In the genomic region with DNA sequence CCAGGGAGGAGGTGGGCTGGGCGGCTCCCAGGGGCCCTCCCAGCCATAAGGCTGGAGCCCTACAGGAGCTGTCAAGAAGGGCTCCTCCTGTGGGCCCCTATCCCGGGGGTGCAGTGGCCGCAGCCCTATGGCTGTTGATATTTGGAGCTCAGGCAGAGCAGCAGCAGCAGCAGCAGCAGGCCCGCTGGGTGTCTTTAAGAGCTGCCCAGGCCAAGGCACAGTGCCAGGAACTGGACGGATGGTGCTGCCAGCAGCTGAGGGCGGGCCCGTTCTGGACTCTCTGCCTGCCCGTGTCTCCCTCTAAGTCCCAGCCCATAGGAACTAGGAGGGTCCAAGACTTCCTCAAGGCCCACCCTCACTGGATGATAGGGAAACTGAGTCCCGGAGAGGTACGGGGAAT, we compare ENCODE assay signal across 10 cellular contexts. TPM values are rescaled to one million over a fixed set of nuclear protein-coding genes. Genes with fewer than 3 reads are reported as not detected.
DNase-seq lines count a peak whose midpoint lies in the region; ATAC-seq, FAIRE-seq and TF ChIP-seq lines count a peak whose summit lies in the region.
"Had no signal": no experiment of that assay in that cellular context is flagged by ENCODE, and none has a peak within 500 bp of the region (broad histone marks: within the 10 kb centered on the region; RNA-seq: fewer than 3 reads in every experiment).

No MANE protein-coding gene starts in this region.

- H3K18ac ChIP-seq in neuronal stem cell (ENCODE audit: low read length): no peak overlapping the region

- no peak overlapping the region for H3K23ac ChIP-seq in neuronal stem cell (ENCODE audit: low read depth, low read length, poor library complexity)

- H3K9me3 Mint-ChIP-seq in T-cell: no peaks in the 10 kb centered on the region
- H3K9me3 Mint-ChIP-seq: IgD-negative memory B cell; naive thymus-derived CD4-positive, alpha-beta T cell had no signal

- intact Hi-C loops in vagina (cut with DNase I): loop anchor here (5.0 kb wide), 1 partner anchor 137 kb away; a partner anchor contains a TSS

- H3K4me1 ChIP-seq in neuronal stem cell (ENCODE audit: control insufficient read depth in 2 of 2, insufficient read depth in 1 of 2, low read depth in 1 of 2, low read length in 2 of 2): peaks cover 15 to 52% of the 10 kb centered on the region in 2 donors
- H3K4me1 ChIP-seq in vagina: peaks cover 63% of the 10 kb centered on the region

- no peak overlapping the region for H3K4me3 Mint-ChIP-seq in T-cell
- H3K4me3 Mint-ChIP-seq: IgD-negative memory B cell; naive thymus-derived CD4-positive, alpha-beta T cell had no signal

- H3K14ac ChIP-seq in neuronal stem cell (ENCODE audit: low read length): no peak overlapping the region

- H3K27ac ChIP-seq in neuronal stem cell (replicated peaks; ENCODE audit: low read length) (no peak overlapping the region), vagina (peak overlapping the region; percentile 89)

- H2BK120ac ChIP-seq in neuronal stem cell (ENCODE audit: low read depth, low read length): no peak overlapping the region

- no peak overlapping the region for H4K91ac ChIP-seq in neuronal stem cell (ENCODE audit: low read depth, low read length, poor library complexity)

- peaks cover 0 to 4% of the 10 kb centered on the region in 2 donors for H3K27me3 Mint-ChIP-seq in T-cell

- H2AFZ ChIP-seq in neuronal stem cell (ENCODE audit: low read length): no peak overlapping the region

- no peaks in the 10 kb centered on the region for H3K27me3 ChIP-seq in neuronal stem cell (ENCODE audit: control insufficient read depth in 3 of 3, insufficient read depth in 3 of 3, low read depth in 1 of 3, low read length in 3 of 3)
- H3K27me3 ChIP-seq in vagina: no peaks in the 10 kb centered on the region

- H4K8ac ChIP-seq in neuronal stem cell (ENCODE audit: low read depth, low read length): no peak overlapping the region

- no peak overlapping the region for H3K4ac ChIP-seq in neuronal stem cell (ENCODE audit: low read length)

- peak overlapping the region; percentile 45 for H2AK5ac ChIP-seq in neuronal stem cell (ENCODE audit: low read depth, low read length)

- no peak overlapping the region for H3K27ac Mint-ChIP-seq in T-cell
- H3K27ac Mint-ChIP-seq: IgD-negative memory B cell; naive thymus-derived CD4-positive, alpha-beta T cell had no signal

- H3K36me3 Mint-ChIP-seq in T-cell: no peaks in the 10 kb centered on the region
- H3K36me3 Mint-ChIP-seq: IgD-negative memory B cell had no signal

- peaks cover 5% of the 10 kb centered on the region for H3K79me1 ChIP-seq in neuronal stem cell (ENCODE audit: low read depth, low read length)

- no peak overlapping the region for H3K9ac ChIP-seq in neuronal stem cell (ENCODE audit: low read depth, low read length, poor library complexity)

- no peak for TF ChIP-seq POLR2A in vagina (IDR thresholded peaks at IDR 0.05)

- no CpG with 5 or more reads among the region's 10 CpGs for WGBS in neuronal stem cell (ENCODE audit: extremely low coverage in 2 of 2, insufficient read length in 2 of 2, insufficient replicate concordance in 1 of 2), 2 donors

- POLR2A ChIA-PET in T-cell (lab: Charles Lee): no interaction called here

- ATAC-seq in T-cell (replicated peaks in 1 of 4): no peak
- no peak for ATAC-seq in HG03571 (IDR thresholded peaks at IDR 0.05; ENCODE audit: unreplicated experiment)
- ATAC-seq: naive thymus-derived CD4-positive, alpha-beta T cell had no signal

- FAIRE-seq in frontal cortex (lab: Jason Lieb, UNC): no peak

- H3K36me3 ChIP-seq in neuronal stem cell (replicated peaks in 1 of 2; ENCODE audit: control insufficient read depth in 2 of 2, insufficient read depth in 2 of 2, low read length in 2 of 2) (no peaks in the 10 kb centered on the region), vagina (peaks cover 0 to 20% of the 10 kb centered on the region in 2 donors)

- H2BK12ac ChIP-seq in neuronal stem cell (ENCODE audit: low read length): no peak overlapping the region

- CTCF ChIA-PET in T-cell (lab: Charles Lee): no interaction called here

- DNase-seq in amygdala (lab: John Stamatoyannopoulos, UW) (peak in 50 of 56 donors; percentile 13 to 90 (median 74)), frontal cortex (ENCODE audit: low spot score in 2 of 2) (peak; percentile 78 to 84), neuronal stem cell (ENCODE audit: low spot score) (no peak), vagina (ENCODE audit: extremely low spot score in 2 of 2) (no peak), T-cell (no peak), NCI-H1105 treated with DMSO at 0.1 percent for 48 hours (lab: John Stamatoyannopoulos, UW) (no peak)
- DNase-seq: activated effector memory CD4-positive, alpha-beta T cell treated with Interleukin-2 at 50 U/mL for 16 hours; naive thymus-derived CD4-positive, alpha-beta T cell had no signal

- peaks cover 9 to 12% (median 10%) of the 10 kb centered on the region in 3 donors for H3K4me1 Mint-ChIP-seq in T-cell

- no peak overlapping the region for H3K4me2 ChIP-seq in neuronal stem cell (ENCODE audit: insufficient read depth, low read length, poor library complexity, severe bottlenecking)

- H3K4me3 ChIP-seq in neuronal stem cell (ENCODE audit: low read length in 2 of 2) (no peak overlapping the region), vagina (peak overlapping the region in 1 of 2 donors; percentile 15)

- no peak for TF ChIP-seq CTCF in vagina (IDR thresholded peaks at IDR 0.05)

- H2BK5ac ChIP-seq in neuronal stem cell (ENCODE audit: low read length): no peak overlapping the region

- H3K9me3 ChIP-seq in neuronal stem cell (replicated peaks in 1 of 2; ENCODE audit: control insufficient read depth in 2 of 2, insufficient read depth in 1 of 2, low read depth in 1 of 2, low read length in 2 of 2): peaks cover 0 to 2% of the 10 kb centered on the region in 2 donors
- no peaks in the 10 kb centered on the region for H3K9me3 ChIP-seq in vagina

- H2BK15ac ChIP-seq in neuronal stem cell (ENCODE audit: low read length): no peak overlapping the region

RNA-seq across cellular contexts. Expression of a gene that starts 3.6 kb away (rescaled TPM):
- total RNA-seq in frontal cortex: 25.7 TPM
- polyA plus RNA-seq in neuronal stem cell (2013, experiment 1 of 2): 36.1 TPM
- polyA plus RNA-seq in neuronal stem cell (2013, experiment 2 of 2): 36.6 TPM
- 33.4 TPM for total RNA-seq in vagina
- total RNA-seq in T-cell: 10 to 100 TPM; 40.5 to 54.9 (median 50.4) TPM

RNA-seq across cellular contexts. Expression of a gene that starts 19.4 kb away (rescaled TPM):
- total RNA-seq in frontal cortex (0.82 TPM), vagina (130 TPM), T-cell (10 to 100 TPM in 1 of 5 donors, 1 to 10 TPM in 4; 6.8 to 16.7 (median 8.8) TPM)
- polyA plus RNA-seq in neuronal stem cell (2013, experiment 1 of 2): 0.11 TPM
- 0.10 TPM for polyA plus RNA-seq in neuronal stem cell (2013, experiment 2 of 2)

RNA-seq across cellular contexts. Expression of a gene that starts 25.5 kb away (rescaled TPM):
- total RNA-seq in frontal cortex: 28.5 TPM
- 31.0 TPM for polyA plus RNA-seq in neuronal stem cell (2013, experiment 1 of 2)
- polyA plus RNA-seq in neuronal stem cell (2013, experiment 2 of 2): 30.5 TPM
- total RNA-seq in vagina: 108 TPM
- total RNA-seq in T-cell: 100 to 1,000 TPM in 2 of 5 donors, 10 to 100 TPM in 3; 73.0 to 123 (median 86.3) TPM

RNA-seq across cellular contexts. Expression of a gene that starts 43.0 kb away (rescaled TPM):
- total RNA-seq in frontal cortex (6.5 TPM), vagina (33.1 TPM), T-cell (10 to 100 TPM; 24.9 to 40.7 (median 35.1) TPM)
- polyA plus RNA-seq in neuronal stem cell (2013, experiment 1 of 2): 11.3 TPM
- polyA plus RNA-seq in neuronal stem cell (2013, experiment 2 of 2): 12.7 TPM

RNA-seq across cellular contexts. Expression of a gene that starts 56.7 kb away (rescaled TPM):
- 6.1 TPM for total RNA-seq in frontal cortex
- polyA plus RNA-seq in neuronal stem cell (2013, experiment 1 of 2): 2.4 TPM
- 2.5 TPM for polyA plus RNA-seq in neuronal stem cell (2013, experiment 2 of 2)
- total RNA-seq in vagina: 10.3 TPM
- 1 to 10 TPM in 4 of 5 donors, under 1 TPM in 1; 0.99 to 5.6 (median 2.6) TPM for total RNA-seq in T-cell

Comparison
In these comparisons a context has a peak if more than half of its experiments do, and no peak if none do; other contexts are left out.
1. DNase-seq: peak in amygdala (50 of 56) and frontal cortex (2 of 2); none in neuronal stem cell (single experiment), vagina (0 of 2), T-cell (0 of 34) and NCI-H1105 treated with DMSO at 0.1 percent for 48 hours (single experiment).